ENCODE assay signal across 10 cellular contexts in genomic region chr5:96629774-96630173, GRCh38. TPM values are rescaled to one million over a fixed set of nuclear protein-coding genes. Genes with fewer than 3 reads are reported as not detected.
DNase-seq lines count a peak whose midpoint lies in the region; ATAC-seq and TF ChIP-seq lines count a peak whose summit lies in the region.
"Had no signal": no experiment of that assay in that cellular context is flagged by ENCODE, and none has a peak within 500 bp of the region (broad histone marks: within the 10 kb centered on the region; RNA-seq: fewer than 3 reads in every experiment).

No MANE protein-coding gene starts in this region.

- no peak for ATAC-seq in HG03432 (IDR thresholded peaks at IDR 0.05; ENCODE audit: unreplicated experiment)
- ATAC-seq: activated naive CD8-positive, alpha-beta T cell treated with anti-CD3 and anti-CD28 coated beads, Interleukin-2, amount 50 U/mL, for 24 hours had no signal

- H3K36me3 ChIP-seq in stomach: no peaks in the 10 kb centered on the region
- H3K36me3 ChIP-seq: thoracic aorta had no signal

- H3K4me1 ChIP-seq in stomach: peaks cover 0 to 24% (median 5%) of the 10 kb centered on the region in 4 donors

- H3K27ac ChIP-seq in stomach (peak overlapping the region in 2 of 5 donors; percentile 36 to 43), coronary artery (no peak overlapping the region)
- H3K27ac ChIP-seq: thoracic aorta had no signal

- no peak overlapping the region for H3K4me3 ChIP-seq in fibroblast of pulmonary artery (replicated peaks; ENCODE audit: low read depth, low read length)
- H3K4me3 ChIP-seq in stomach: no peak overlapping the region
- no peak overlapping the region for H3K4me3 ChIP-seq in coronary artery
- H3K4me3 ChIP-seq: thoracic aorta had no signal

- WGBS in stomach, 5 donors: 22 to 41% (median 37%) methylated on average over 2 of the region's 2 CpGs

- TF ChIP-seq CTCF in fibroblast of pulmonary artery (IDR thresholded peaks at IDR 0.05; ENCODE audit: low read length, missing control alignments) (no peak), stomach (IDR thresholded peaks at IDR 0.05) (no peak), coronary artery (IDR thresholded peaks at IDR 0.05) (no peak)

- TF ChIP-seq EP300 in stomach (IDR thresholded peaks at IDR 0.05): no peak

- no peaks in the 10 kb centered on the region for H3K27me3 ChIP-seq in stomach

- H3K9me3 ChIP-seq in stomach: no peaks in the 10 kb centered on the region
- H3K9me3 ChIP-seq: thoracic aorta had no signal

- intact Hi-C loops in stomach (cut with DNase I; ENCODE audit: low total_unique reads): no loop called here

- TF ChIP-seq POLR2A in stomach (IDR thresholded peaks at IDR 0.05): no peak

- DNase-seq in NCI-H1694 treated with DMSO at 0.1 percent for 48 hours (lab: John Stamatoyannopoulos, UW) (peak; percentile 14), NCI-H1694 (lab: John Stamatoyannopoulos, UW) (no peak), RKO (ENCODE audit: low spot score) (peak; percentile 49), fibroblast of pulmonary artery (ENCODE audit: low read depth) (peak; percentile 83), stomach (peak; percentile 42), coronary artery (ENCODE audit: low spot score) (no peak)
- DNase-seq in activated CD4-positive, CD25-positive, alpha-beta regulatory T cell treated with anti-CD3 and anti-CD28 coated beads, Interleukin-2, amount 50 U/mL, for 72 hours: no peak
- DNase-seq: activated naive CD8-positive, alpha-beta T cell treated with anti-CD3 and anti-CD28 coated beads, Interleukin-2, amount 50 U/mL, for 24 hours had no signal

RNA-seq across cellular contexts. Expression of gene CAST, which starts 32.4 kb away (rescaled TPM):
- 100 to 1,000 TPM; 194 to 458 (median 237) TPM for total RNA-seq in stomach
- 10 to 100 TPM; 54.0 to 73.9 (median 69.4) TPM for polyA plus RNA-seq in stomach

Comparison
In these comparisons a context has a peak if more than half of its experiments do, and no peak if none do; other contexts are left out.
1. DNase-seq: peak in NCI-H1694 treated with DMSO at 0.1 percent for 48 hours (single experiment), RKO (single experiment), fibroblast of pulmonary artery (single experiment) and stomach (single experiment); none in NCI-H1694 (single experiment), coronary artery (single experiment) and activated CD4-positive, CD25-positive, alpha-beta regulatory T cell treated with anti-CD3 and anti-CD28 coated beads, Interleukin-2, amount 50 U/mL, for 72 hours (single experiment).